Comparison of ENCODE assay signal across 8 cellular contexts in genomic region chr12:102062419-102062806, GRCh38. TPM values are rescaled to one million over a fixed set of nuclear protein-coding genes. Genes with fewer than 3 reads are reported as not detected.
A peak's percentile ranks its signal among the peaks of the same experiment; 100 is the strongest.
DNase-seq lines count a peak whose midpoint lies in the region; ATAC-seq and TF ChIP-seq lines count a peak whose summit lies in the region.

No MANE protein-coding gene starts in this region.

- no peaks in the 10 kb centered on the region for H3K27me3 ChIP-seq in CD4-positive, CD25-positive, alpha-beta regulatory T cell (ENCODE audit: control insufficient read depth, insufficient read depth, low read length)
- no peaks in the 10 kb centered on the region for H3K27me3 ChIP-seq in Loucy (ENCODE audit: insufficient read depth, low read length, poor library complexity, severe bottlenecking)
- H3K27me3 ChIP-seq in dorsolateral prefrontal cortex = no peaks in the 10 kb centered on the region
- no peaks in the 10 kb centered on the region for H3K27me3 ChIP-seq in neuronal stem cell (ENCODE audit: control insufficient read depth in 3 of 3, insufficient read depth in 3 of 3, low read depth in 1 of 3, low read length in 3 of 3)

- H2BK120ac ChIP-seq in neuronal stem cell (ENCODE audit: low read depth, low read length) = no peak overlapping the region

- no peak overlapping the region for H3K4ac ChIP-seq in neuronal stem cell (ENCODE audit: low read length)

- peak overlapping the region; percentile 97 for H3K27ac ChIP-seq in CD4-positive, CD25-positive, alpha-beta regulatory T cell (ENCODE audit: insufficient read depth, low read length, poor library complexity, severe bottlenecking)
- peak overlapping the region in 43 of 59 donors; percentile 8 to 96 (median 87) for H3K27ac ChIP-seq in dorsolateral prefrontal cortex
- H3K27ac ChIP-seq in neuronal stem cell (replicated peaks; ENCODE audit: low read length) = no peak overlapping the region

- H3K9ac ChIP-seq in Loucy (ENCODE audit: low read depth, low read length, poor library complexity, severe bottlenecking) = no peak overlapping the region
- H3K9ac ChIP-seq in neuronal stem cell (ENCODE audit: low read depth, low read length, poor library complexity) = no peak overlapping the region

- peaks cover 12% of the 10 kb centered on the region for H3K36me3 Mint-ChIP-seq in CD4-positive, CD25-positive, alpha-beta regulatory T cell

- H3K4me1 ChIP-seq in CD4-positive, CD25-positive, alpha-beta regulatory T cell (ENCODE audit: control insufficient read depth, insufficient read depth, low read length, poor library complexity, severe bottlenecking) = peaks cover 33% of the 10 kb centered on the region
- peaks cover 5% of the 10 kb centered on the region for H3K4me1 ChIP-seq in Loucy (ENCODE audit: insufficient read depth, low read length, poor library complexity, severe bottlenecking)
- H3K4me1 ChIP-seq in neuronal stem cell (ENCODE audit: control insufficient read depth in 2 of 2, insufficient read depth in 1 of 2, low read depth in 1 of 2, low read length in 2 of 2) = peaks cover 4 to 5% of the 10 kb centered on the region in 2 donors

- peak overlapping the region; percentile 71 for H3K4me3 ChIP-seq in CD4-positive, CD25-positive, alpha-beta regulatory T cell (ENCODE audit: low read depth, low read length)
- peak overlapping the region; percentile 98 for H3K4me3 ChIP-seq in Loucy (ENCODE audit: low read length, poor library complexity, severe bottlenecking)
- H3K4me3 ChIP-seq in dorsolateral prefrontal cortex = peak overlapping the region; percentile 67 to 99 (median 90)
- peak overlapping the region in 1 of 2 donors; percentile 82 for H3K4me3 ChIP-seq in neuronal stem cell (ENCODE audit: low read length in 2 of 2)

- no peak for DNase-seq in CD4-positive, CD25-positive, alpha-beta regulatory T cell
- no peak for DNase-seq in dorsolateral prefrontal cortex
- no peak for DNase-seq in neuronal stem cell (ENCODE audit: low spot score)
- no peak for DNase-seq in NCI-H69 (lab: John Stamatoyannopoulos, UW)
- DNase-seq in NCI-H1105 treated with DMSO at 0.1 percent for 48 hours (lab: John Stamatoyannopoulos, UW) = no peak
- DNase-seq in Kasumi-1 (lab: John Stamatoyannopoulos, UW) = no peak
- DNase-seq in amniotic stem cell (lab: John Stamatoyannopoulos, UW) = no peak

- H3K9me2 ChIP-seq in Loucy (replicated peaks; ENCODE audit: low read depth, low read length) = no peaks in the 10 kb centered on the region

- no peak overlapping the region for H2BK12ac ChIP-seq in neuronal stem cell (ENCODE audit: low read length)

- no peak overlapping the region for H2BK15ac ChIP-seq in neuronal stem cell (ENCODE audit: low read length)

- no peaks in the 10 kb centered on the region for H4K20me1 ChIP-seq in Loucy (ENCODE audit: insufficient read depth, low read length, poor library complexity, severe bottlenecking)

- H3K4me2 ChIP-seq in Loucy (ENCODE audit: low read depth, low read length, poor library complexity, severe bottlenecking) = peak overlapping the region; percentile 88
- no peak overlapping the region for H3K4me2 ChIP-seq in neuronal stem cell (ENCODE audit: insufficient read depth, low read length, poor library complexity, severe bottlenecking)

- H2AFZ ChIP-seq in Loucy (ENCODE audit: low read length) (peak overlapping the region; percentile 97), neuronal stem cell (ENCODE audit: low read length) (peak overlapping the region; percentile 95)

- H3F3A ChIP-seq in Loucy (ENCODE audit: low read depth) = no peaks in the 10 kb centered on the region

- peak overlapping the region; percentile 98 to 100 (median 99) for H3K27ac Mint-ChIP-seq in CD4-positive, CD25-positive, alpha-beta regulatory T cell

- no peak for ATAC-seq in CD4-positive, CD25-positive, alpha-beta regulatory T cell (ENCODE audit: low read depth in 2 of 2)

- no peak overlapping the region for H2AK5ac ChIP-seq in neuronal stem cell (ENCODE audit: low read depth, low read length)

- no peaks in the 10 kb centered on the region for H3K9me3 ChIP-seq in CD4-positive, CD25-positive, alpha-beta regulatory T cell (ENCODE audit: control insufficient read depth in 2 of 2, low read length in 2 of 2)
- H3K9me3 ChIP-seq in Loucy (ENCODE audit: insufficient read depth, low read depth, low read length) = no peaks in the 10 kb centered on the region
- H3K9me3 ChIP-seq in neuronal stem cell (replicated peaks in 1 of 2; ENCODE audit: control insufficient read depth in 2 of 2, insufficient read depth in 1 of 2, low read depth in 1 of 2, low read length in 2 of 2) = no peaks in the 10 kb centered on the region

- TF ChIP-seq CTCF in Loucy (conservative IDR thresholded peaks at IDR 0.05; ENCODE audit: low read length) = no peak
- no peak for TF ChIP-seq CTCF in dorsolateral prefrontal cortex (IDR thresholded peaks at IDR 0.05 in 54 of 56, conservative IDR thresholded peaks at IDR 0.05 in 2 of 56; ENCODE audit: low read depth in 1 of 56, partially characterized antibody in 56 of 56)

- WGBS in neuronal stem cell (ENCODE audit: extremely low coverage in 2 of 2, insufficient read length in 2 of 2, insufficient replicate concordance in 1 of 2), 2 donors = no CpG with 5 or more reads among the region's 11 CpGs

- H3K4me3 Mint-ChIP-seq in CD4-positive, CD25-positive, alpha-beta regulatory T cell = peak overlapping the region; percentile 94 to 99 (median 98)

- no peaks in the 10 kb centered on the region for H3K27me3 Mint-ChIP-seq in CD4-positive, CD25-positive, alpha-beta regulatory T cell

- no peak overlapping the region for H4K8ac ChIP-seq in neuronal stem cell (ENCODE audit: low read depth, low read length)

- no peaks in the 10 kb centered on the region for H3K79me2 ChIP-seq in Loucy (ENCODE audit: insufficient read depth, low read length)

- no peaks in the 10 kb centered on the region for H3K9me3 Mint-ChIP-seq in CD4-positive, CD25-positive, alpha-beta regulatory T cell

- H3K14ac ChIP-seq in neuronal stem cell (ENCODE audit: low read length) = no peak overlapping the region

- no peak overlapping the region for H3K23ac ChIP-seq in neuronal stem cell (ENCODE audit: low read depth, low read length, poor library complexity)

- no peak overlapping the region for H3K18ac ChIP-seq in neuronal stem cell (ENCODE audit: low read length)

- H4K91ac ChIP-seq in neuronal stem cell (ENCODE audit: low read depth, low read length, poor library complexity) = no peak overlapping the region

- intact Hi-C loops in dorsolateral prefrontal cortex (cut with DNase I) = loop anchor here (2.0 to 10.0 kb wide), 2 partner anchors 58 to 62 kb away; partner anchors contain the start of genes NUP37 (in 2 of the 2) and PARPBP (in 2 of the 2)

- H3K36me3 ChIP-seq in CD4-positive, CD25-positive, alpha-beta regulatory T cell (ENCODE audit: control insufficient read depth, insufficient read depth, low read length) = peaks cover 5% of the 10 kb centered on the region
- H3K36me3 ChIP-seq in Loucy (ENCODE audit: insufficient read depth, low read length) = no peaks in the 10 kb centered on the region
- peaks cover 0 to 3% of the 10 kb centered on the region in 2 donors for H3K36me3 ChIP-seq in neuronal stem cell (replicated peaks in 1 of 2; ENCODE audit: control insufficient read depth in 2 of 2, insufficient read depth in 2 of 2, low read length in 2 of 2)

- no peak overlapping the region for H2BK5ac ChIP-seq in neuronal stem cell (ENCODE audit: low read length)

- peaks cover 13 to 45% (median 33%) of the 10 kb centered on the region in 4 donors for H3K4me1 Mint-ChIP-seq in CD4-positive, CD25-positive, alpha-beta regulatory T cell

- H3K79me1 ChIP-seq in neuronal stem cell (ENCODE audit: low read depth, low read length) = no peaks in the 10 kb centered on the region

RNA-seq across cellular contexts. Expression of gene WASHC3, which starts 0.6 kb away (rescaled TPM):
- 50.7 TPM for total RNA-seq in CD4-positive, CD25-positive, alpha-beta regulatory T cell
- 100 to 1,000 TPM in 3 of 4 donors, 10 to 100 TPM in 1; 94.7 to 168 (median 142) TPM for polyA plus RNA-seq in CD4-positive, CD25-positive, alpha-beta regulatory T cell
- 10 to 100 TPM; 28.3 to 74.3 (median 46.9) TPM for total RNA-seq in dorsolateral prefrontal cortex
- 33.3 TPM for polyA plus RNA-seq in neuronal stem cell (2013, experiment 1 of 2)
- 32.5 TPM for polyA plus RNA-seq in neuronal stem cell (2013, experiment 2 of 2)

RNA-seq across cellular contexts. Expression of gene NUP37, which starts 57.5 kb away (rescaled TPM):
- 17.2 TPM for total RNA-seq in CD4-positive, CD25-positive, alpha-beta regulatory T cell
- 10 to 100 TPM; 37.8 to 44.7 (median 40.7) TPM for polyA plus RNA-seq in CD4-positive, CD25-positive, alpha-beta regulatory T cell
- 10 to 100 TPM in 20 of 120 experiments, 1 to 10 TPM in 100; 3.9 to 14.1 (median 7.9) TPM for total RNA-seq in dorsolateral prefrontal cortex
- 60.1 TPM for polyA plus RNA-seq in neuronal stem cell (2013, experiment 1 of 2)
- polyA plus RNA-seq in neuronal stem cell (2013, experiment 2 of 2) = 61.3 TPM

RNA-seq across cellular contexts. Expression of gene PARPBP, which starts 57.6 kb away (rescaled TPM):
- 3.9 TPM for total RNA-seq in CD4-positive, CD25-positive, alpha-beta regulatory T cell
- polyA plus RNA-seq in CD4-positive, CD25-positive, alpha-beta regulatory T cell = 1 to 10 TPM; 2.6 to 5.1 (median 3.8) TPM
- total RNA-seq in dorsolateral prefrontal cortex = 1 to 10 TPM in 109 of 120 experiments, under 1 TPM in 11; 0.42 to 4.3 (median 2.1) TPM
- 17.8 TPM for polyA plus RNA-seq in neuronal stem cell (2013, experiment 1 of 2)
- 18.7 TPM for polyA plus RNA-seq in neuronal stem cell (2013, experiment 2 of 2)
